27 cellular contexts compared by ENCODE assay signal in the genomic region with DNA sequence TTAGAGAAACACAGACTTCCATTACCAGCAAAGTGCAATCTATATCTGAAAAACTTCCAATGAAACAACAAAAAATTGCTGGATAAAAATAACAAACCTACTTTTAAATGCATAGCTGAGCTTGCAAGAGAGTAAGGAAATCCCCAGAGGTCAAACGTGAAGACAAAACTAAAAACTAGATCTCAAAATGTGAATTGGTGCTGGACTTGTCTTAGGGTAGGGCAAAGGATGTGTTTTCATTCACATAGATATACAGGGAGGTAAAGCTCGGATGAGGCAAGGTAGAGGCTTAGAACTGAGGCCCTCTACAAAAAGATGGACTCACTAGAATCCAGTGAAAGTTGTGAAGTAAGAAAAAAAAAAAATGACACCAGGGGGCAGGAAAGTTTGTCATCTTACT.
"Had no signal": no experiment of that assay in that cellular context is flagged by ENCODE, and none has a peak within 500 bp of the region (broad histone marks: within the 10 kb centered on the region; RNA-seq: fewer than 3 reads in every experiment).

No MANE protein-coding gene starts in this region.

- H3K27me3 Mint-ChIP-seq: activated naive CD8-positive, alpha-beta T cell treated with anti-CD3 and anti-CD28 coated beads for 36 hours had no signal

- H3K4me1 ChIP-seq: adrenal gland, body of pancreas, pancreas, psoas muscle, tibial nerve had no signal

- H3K4me1 Mint-ChIP-seq: nephron had no signal

- H3K4me3 Mint-ChIP-seq: activated naive CD4-positive, alpha-beta T cell treated with anti-CD3 and anti-CD28 coated beads for 36 hours; activated naive CD8-positive, alpha-beta T cell treated with anti-CD3 and anti-CD28 coated beads for 36 hours; nephron had no signal

- ATAC-seq: body of pancreas, left cardiac atrium, left ventricle myocardium superior, pancreas, psoas muscle had no signal

- H3K4me3 ChIP-seq: adrenal gland, body of pancreas, cardiac muscle cell, coronary artery, dorsolateral prefrontal cortex, pancreas, psoas muscle, tibial nerve had no signal

- H3K9me3 ChIP-seq: adrenal gland, body of pancreas, pancreas, psoas muscle, tibial nerve had no signal

- H3K36me3 ChIP-seq: adrenal gland, cardiac muscle cell, pancreas, tibial nerve had no signal

- H3K27ac Mint-ChIP-seq: activated naive CD4-positive, alpha-beta T cell treated with anti-CD3 and anti-CD28 coated beads for 36 hours; activated naive CD8-positive, alpha-beta T cell treated with anti-CD3 and anti-CD28 coated beads for 36 hours; nephron had no signal

- H3K9me3 Mint-ChIP-seq: activated naive CD4-positive, alpha-beta T cell treated with anti-CD3 and anti-CD28 coated beads for 36 hours; activated naive CD8-positive, alpha-beta T cell treated with anti-CD3 and anti-CD28 coated beads for 36 hours; nephron had no signal

- H3K27ac ChIP-seq: adrenal gland, body of pancreas, cardiac muscle cell, coronary artery, dorsolateral prefrontal cortex, pancreas, psoas muscle, tibial nerve, VCaP had no signal

- DNase-seq: activated CD4-positive, alpha-beta T cell treated with anti-CD3 and anti-CD28 coated beads for 4 hours; activated CD4-positive, alpha-beta T cell treated with anti-CD3 and anti-CD28 coated beads, Interleukin-2, amount 50 U/mL, for 4 hours; activated CD8-positive, alpha-beta memory T cell treated with anti-CD3 and anti-CD28 coated beads for 24 hours; activated effector memory CD4-positive, alpha-beta T cell treated with anti-CD3 and anti-CD28 coated beads, Interleukin-2, amount 50 U/mL, for 16 hours; activated naive CD4-positive, alpha-beta T cell treated with anti-CD3 and anti-CD28 coated beads for 36 hours; activated naive CD8-positive, alpha-beta T cell treated with anti-CD3 and anti-CD28 coated beads for 36 hours; adrenal gland; aorta; body of pancreas; cerebellar nuclear complex; dorsolateral prefrontal cortex; effector memory CD4-positive, alpha-beta T cell; head of caudate nucleus; hippocampal formation; left cardiac atrium; left ventricle myocardium superior; nucleus accumbens; pancreas; psoas muscle; stimulated activated CD4-positive, alpha-beta T cell treated with anti-CD3 and anti-CD28 coated beads, Interleukin-15, amount 100 ng/mL, for 24 hours; stimulated activated CD4-positive, alpha-beta T cell treated with anti-CD3 and anti-CD28 coated beads, Interleukin-2, amount 100 ng/mL, for 24 hours; stimulated activated naive CD4-positive, alpha-beta T cell had no signal

- H3K27me3 ChIP-seq: adrenal gland, body of pancreas, cardiac muscle cell, dorsolateral prefrontal cortex, pancreas, tibial nerve had no signal

- H3K36me3 Mint-ChIP-seq: activated naive CD8-positive, alpha-beta T cell treated with anti-CD3 and anti-CD28 coated beads for 36 hours had no signal
